Comparison of ENCODE assay signal across 1 cellular context in genomic region chr7:136245327-136246004, GRCh38.
TF ChIP-seq lines count a peak whose summit lies in the region.

No MANE protein-coding gene starts in this region.

TF ChIP-seq in K562, 482 proteins besides CTCF, POLR2A, EP300 and RAD21 (continued from another document and continues in another):
- TF ChIP-seq AFF4 (CRISPR knock-in tag; IDR thresholded peaks at IDR 0.05): no peak
- TF ChIP-seq JUNB (CRISPR knock-in tag; conservative IDR thresholded peaks at IDR 0.05): no peak
- TF ChIP-seq FOXK1 (CRISPR knock-in tag; IDR thresholded peaks at IDR 0.05; ENCODE audit: borderline replicate concordance): no peak
- no peak for TF ChIP-seq FOXO4 (CRISPR knock-in tag; IDR thresholded peaks at IDR 0.05)
- TF ChIP-seq CREB1 (IDR thresholded peaks at IDR 0.05): peak; percentile 42; the same call in 1 of the 2 replicates
- no peak for TF ChIP-seq CREB1 (CRISPR knock-in tag; IDR thresholded peaks at IDR 0.05)
- no peak for TF ChIP-seq HEY1 (CRISPR knock-in tag; IDR thresholded peaks at IDR 0.05; ENCODE audit: borderline replicate concordance)
- no peak for TF ChIP-seq SIN3A (IDR thresholded peaks at IDR 0.05; ENCODE audit: borderline replicate concordance in 2 of 2, control insufficient read depth in 1 of 2, low read depth in 2 of 2, low read length in 2 of 2)
- TF ChIP-seq SREBF1 (IDR thresholded peaks at IDR 0.05; ENCODE audit: borderline replicate concordance, low read depth, low read length): no peak
- no peak for TF ChIP-seq ARID4B (CRISPR knock-in tag; IDR thresholded peaks at IDR 0.05)
- no peak for TF ChIP-seq LCOR (CRISPR knock-in tag; IDR thresholded peaks at IDR 0.05)
- no peak for TF ChIP-seq UBTF (IDR thresholded peaks at IDR 0.05; ENCODE audit: borderline replicate concordance in 1 of 2, low read depth in 2 of 2, low read length in 2 of 2)
- no peak for TF ChIP-seq ZNF121 (CRISPR knock-in tag; conservative IDR thresholded peaks at IDR 0.05)
- peak; percentile 92 for TF ChIP-seq ARID1B (IDR thresholded peaks at IDR 0.05)
- no peak for TF ChIP-seq SRSF7 (optimal IDR thresholded peaks at IDR 0.05; ENCODE audit: low read depth, low read length)
- no peak for TF ChIP-seq ZNF263 (CRISPR knock-in tag; IDR thresholded peaks at IDR 0.05; ENCODE audit: borderline replicate concordance)
- no peak for TF ChIP-seq SMAD1 (IDR thresholded peaks at IDR 0.05; ENCODE audit: low read depth, low read length, partially characterized antibody)
- TF ChIP-seq IRF1 (CRISPR knock-in tag; IDR thresholded peaks at IDR 0.05; ENCODE audit: borderline replicate concordance): no peak
- TF ChIP-seq TFE3 (CRISPR knock-in tag; IDR thresholded peaks at IDR 0.05): no peak
- peak; percentile 43; the same call in 1 of the 2 replicates for TF ChIP-seq KLF6 (CRISPR knock-in tag; IDR thresholded peaks at IDR 0.05; ENCODE audit: borderline replicate concordance)
- TF ChIP-seq ZNF212 (CRISPR knock-in tag; IDR thresholded peaks at IDR 0.05): no peak
- no peak for TF ChIP-seq TRIM28 (IDR thresholded peaks at IDR 0.05)
- TF ChIP-seq HDAC1 (IDR thresholded peaks at IDR 0.05): no peak
- TF ChIP-seq CXXC5 (CRISPR knock-in tag; IDR thresholded peaks at IDR 0.05): peak; percentile 62
- no peak for TF ChIP-seq TFAP4 (CRISPR knock-in tag; IDR thresholded peaks at IDR 0.05; ENCODE audit: borderline replicate concordance)
- TF ChIP-seq PTRF (tag; IDR thresholded peaks at IDR 0.05): no peak
- TF ChIP-seq RFX5 (IDR thresholded peaks at IDR 0.05; ENCODE audit: low read depth, low read length): no peak
- no peak for TF ChIP-seq NR2F6 (CRISPR knock-in tag; IDR thresholded peaks at IDR 0.05)
- no peak for TF ChIP-seq PCBP2 (IDR thresholded peaks at IDR 0.05; ENCODE audit: low read depth, low read length, poor library complexity, severe bottlenecking)
- no peak for TF ChIP-seq TOE1 (IDR thresholded peaks at IDR 0.05; ENCODE audit: borderline replicate concordance)
- no peak for TF ChIP-seq TOE1 (CRISPR knock-in tag; IDR thresholded peaks at IDR 0.05; ENCODE audit: borderline replicate concordance, low read depth)
- TF ChIP-seq ZNF655 (CRISPR knock-in tag; IDR thresholded peaks at IDR 0.05): no peak
- TF ChIP-seq EGR1 (conservative IDR thresholded peaks at IDR 0.05): no peak
- TF ChIP-seq THRB (CRISPR knock-in tag; conservative IDR thresholded peaks at IDR 0.05): no peak
- peak; percentile 73 for TF ChIP-seq MYBL2 (IDR thresholded peaks at IDR 0.05; ENCODE audit: low read depth)
- no peak for TF ChIP-seq MYBL2 (CRISPR knock-in tag; IDR thresholded peaks at IDR 0.05; ENCODE audit: borderline replicate concordance)
- TF ChIP-seq SNIP1 (IDR thresholded peaks at IDR 0.05; ENCODE audit: low read depth): no peak
- no peak for TF ChIP-seq CHD4 (IDR thresholded peaks at IDR 0.05; ENCODE audit: insufficient read depth, insufficient replicate concordance, low read depth, low read length, poor library complexity, severe bottlenecking)
- no peak for TF ChIP-seq MAFK (IDR thresholded peaks at IDR 0.05; ENCODE audit: low read length)
- TF ChIP-seq RUNX1 (IDR thresholded peaks at IDR 0.05; ENCODE audit: low read depth): no peak
- no peak for TF ChIP-seq NR1H2 (CRISPR knock-in tag; IDR thresholded peaks at IDR 0.05)
- TF ChIP-seq KLF13 (tag; IDR thresholded peaks at IDR 0.05; ENCODE audit: borderline replicate concordance, low read depth): no peak
- no peak for TF ChIP-seq IFI16 (CRISPR knock-in tag; IDR thresholded peaks at IDR 0.05)
- TF ChIP-seq ZNF511 (CRISPR knock-in tag; IDR thresholded peaks at IDR 0.05): no peak
- TF ChIP-seq PYGO2 (tag; IDR thresholded peaks at IDR 0.05): no peak
- TF ChIP-seq TEAD1 (CRISPR knock-in tag; IDR thresholded peaks at IDR 0.05): 0 out of 4 replicates have a peak, but pooled peaks of 1 of the 2 experiments have one; percentile 21
